Comparison of ENCODE assay signal across 16 cellular contexts in genomic region chr18:3577456-3577855, GRCh38.
A peak's percentile ranks its signal among the peaks of the same experiment; 100 is the strongest.
DNase-seq lines count a peak whose midpoint lies in the region; ATAC-seq and TF ChIP-seq lines count a peak whose summit lies in the region.
"Had no signal": no experiment of that assay in that cellular context is flagged by ENCODE, and none has a peak within 500 bp of the region (broad histone marks: within the 10 kb centered on the region; RNA-seq: fewer than 3 reads in every experiment).

No MANE protein-coding gene starts in this region.

- DNase-seq in Ammon's horn (ENCODE audit: low spot score): peak; percentile 40
- no peak for DNase-seq in WTC11 (ENCODE audit: low spot score)
- peak; percentile 20 for DNase-seq in fibroblast of villous mesenchyme (ENCODE audit: low read depth)
- DNase-seq in pons (ENCODE audit: low spot score): peak; percentile 76
- DNase-seq in RPMI8226: no peak
- DNase-seq in UCSD-AML1 (lab: John Stamatoyannopoulos, UW; ENCODE audit: unreplicated experiment): no peak
- no peak for DNase-seq in neuronal stem cell (ENCODE audit: low spot score)
- DNase-seq: 8988T; C1 segment of cervical spinal cord; Calu3; CD4-positive, alpha-beta T cell; DMS 273 treated with DMSO at 0.1 percent for 48 hours; H7 had no signal

- WGBS in neuronal stem cell (ENCODE audit: extremely low coverage in 2 of 2, insufficient read length in 2 of 2, insufficient replicate concordance in 1 of 2), 2 donors: no CpG with 5 or more reads among the region's 4 CpGs

- no peaks in the 10 kb centered on the region for H3K27me3 Mint-ChIP-seq in WTC11 (ENCODE audit: low read depth)
- H3K27me3 Mint-ChIP-seq: B cell; CD4-positive, alpha-beta T cell had no signal

- H3K9me3 Mint-ChIP-seq in WTC11: no peaks in the 10 kb centered on the region
- H3K9me3 Mint-ChIP-seq: CD4-positive, alpha-beta T cell; GM23338 had no signal

- H3K23ac ChIP-seq in neuronal stem cell (ENCODE audit: low read depth, low read length, poor library complexity): no peak overlapping the region

- no peak overlapping the region for H2BK5ac ChIP-seq in neuronal stem cell (ENCODE audit: low read length)

- H3K4ac ChIP-seq in neuronal stem cell (ENCODE audit: low read length): no peak overlapping the region

- no peak overlapping the region for H4K8ac ChIP-seq in neuronal stem cell (ENCODE audit: low read depth, low read length)

- no peaks in the 10 kb centered on the region for H3K4me1 ChIP-seq in neuronal stem cell (ENCODE audit: control insufficient read depth in 2 of 2, insufficient read depth in 1 of 2, low read depth in 1 of 2, low read length in 2 of 2)

- H2AK5ac ChIP-seq in neuronal stem cell (ENCODE audit: low read depth, low read length): no peak overlapping the region

- H2BK12ac ChIP-seq in neuronal stem cell (ENCODE audit: low read length): no peak overlapping the region

- POLR2A ChIA-PET in WTC11 (lab: Charles Lee): no interaction called here

- no peak overlapping the region for H3K4me2 ChIP-seq in neuronal stem cell (ENCODE audit: insufficient read depth, low read length, poor library complexity, severe bottlenecking)
- H3K4me2 ChIP-seq: GM23338 had no signal

- TF ChIP-seq CTCF in WTC11 (IDR thresholded peaks at IDR 0.05): no peak
- TF ChIP-seq CTCF in fibroblast of villous mesenchyme (IDR thresholded peaks at IDR 0.05; ENCODE audit: insufficient read depth, low read depth, low read length): no peak

- CTCF ChIA-PET in WTC11 (lab: Charles Lee): no interaction called here

- H2AFZ ChIP-seq in neuronal stem cell (ENCODE audit: low read length): no peak overlapping the region
- H2AFZ ChIP-seq: GM23338 had no signal

- no peaks in the 10 kb centered on the region for H3K9me3 ChIP-seq in neuronal stem cell (replicated peaks in 1 of 2; ENCODE audit: control insufficient read depth in 2 of 2, insufficient read depth in 1 of 2, low read depth in 1 of 2, low read length in 2 of 2)

- no peak overlapping the region for H4K91ac ChIP-seq in neuronal stem cell (ENCODE audit: low read depth, low read length, poor library complexity)

- no peak overlapping the region for H2BK120ac ChIP-seq in neuronal stem cell (ENCODE audit: low read depth, low read length)

- no peaks in the 10 kb centered on the region for H3K27me3 ChIP-seq in neuronal stem cell (ENCODE audit: control insufficient read depth in 3 of 3, insufficient read depth in 3 of 3, low read depth in 1 of 3, low read length in 3 of 3)

- H3K4me3 Mint-ChIP-seq in WTC11: no peak overlapping the region
- H3K4me3 Mint-ChIP-seq: B cell; CD4-positive, alpha-beta T cell; GM23338 had no signal

- no peak overlapping the region for H2BK15ac ChIP-seq in neuronal stem cell (ENCODE audit: low read length)

- H3K4me1 Mint-ChIP-seq in WTC11: peaks cover 39% of the 10 kb centered on the region
- H3K4me1 Mint-ChIP-seq: B cell had no signal

- H3K79me1 ChIP-seq in neuronal stem cell (ENCODE audit: low read depth, low read length): no peaks in the 10 kb centered on the region

- H3K36me3 Mint-ChIP-seq in WTC11: peaks cover 3% of the 10 kb centered on the region; the same call in 1 of the 2 replicates

- no peak for ATAC-seq in WTC11
- ATAC-seq: GM12878, GM23338 had no signal

- H3K27ac ChIP-seq in neuronal stem cell (replicated peaks; ENCODE audit: low read length): no peak overlapping the region

- H3K18ac ChIP-seq in neuronal stem cell (ENCODE audit: low read length): no peak overlapping the region

- H3K27ac Mint-ChIP-seq in WTC11: peak overlapping the region; percentile 88; the same call in 1 of the 2 replicates
- H3K27ac Mint-ChIP-seq: B cell; CD4-positive, alpha-beta T cell; GM23338 had no signal

- H3K9ac ChIP-seq in neuronal stem cell (ENCODE audit: low read depth, low read length, poor library complexity): no peak overlapping the region

- no peaks in the 10 kb centered on the region for H3K36me3 ChIP-seq in neuronal stem cell (replicated peaks in 1 of 2; ENCODE audit: control insufficient read depth in 2 of 2, insufficient read depth in 2 of 2, low read length in 2 of 2)

- H3K4me3 ChIP-seq in fibroblast of villous mesenchyme (ENCODE audit: low read depth, low read length): no peak overlapping the region
- H3K4me3 ChIP-seq in neuronal stem cell (ENCODE audit: low read length in 2 of 2): no peak overlapping the region
- H3K4me3 ChIP-seq: GM12878, GM23338 had no signal

- H3K14ac ChIP-seq in neuronal stem cell (ENCODE audit: low read length): no peak overlapping the region

TF ChIP-seq in WTC11, 78 proteins besides CTCF, POLR2A, EP300 and RAD21 (continues in another document):
- TF ChIP-seq ZMAT4 (CRISPR knock-in tag; IDR thresholded peaks at IDR 0.05) (no peak), ZNF263 (CRISPR knock-in tag; IDR thresholded peaks at IDR 0.05; ENCODE audit: low read depth) (no peak), USF1 (CRISPR knock-in tag; IDR thresholded peaks at IDR 0.05) (no peak), AR (CRISPR knock-in tag; IDR thresholded peaks at IDR 0.05) (no peak), OVOL2 (CRISPR knock-in tag; IDR thresholded peaks at IDR 0.05; ENCODE audit: borderline replicate concordance) (no peak), IRF1 (CRISPR knock-in tag; IDR thresholded peaks at IDR 0.05) (no peak), ZNF121 (CRISPR knock-in tag; IDR thresholded peaks at IDR 0.05) (no peak), ZNF219 (CRISPR knock-in tag; IDR thresholded peaks at IDR 0.05; ENCODE audit: borderline replicate concordance) (no peak), CREB1 (CRISPR knock-in tag; IDR thresholded peaks at IDR 0.05) (no peak), USF2 (CRISPR knock-in tag; IDR thresholded peaks at IDR 0.05) (no peak)

Comparison
In these comparisons a context has a peak if more than half of its experiments do, and no peak if none do; other contexts are left out.
1. DNase-seq: peak in Ammon's horn (single experiment), fibroblast of villous mesenchyme (single experiment) and pons (single experiment); none in WTC11 (single experiment), RPMI8226 (single experiment), UCSD-AML1 (single experiment) and neuronal stem cell (single experiment).